In genomic region chr1:226407199-226407496, GRCh38 we compare ENCODE assay signal across 8 cellular contexts. TPM values are rescaled to one million over a fixed set of nuclear protein-coding genes. Genes with fewer than 3 reads are reported as not detected.
DNase-seq lines count a peak whose midpoint lies in the region; ATAC-seq and TF ChIP-seq lines count a peak whose summit lies in the region.

No MANE protein-coding gene starts in this region.

- H3K4me1 ChIP-seq in MM.1S (ENCODE audit: low read length) (peaks cover 31% of the 10 kb centered on the region), endocrine pancreas (ENCODE audit: control insufficient read depth, insufficient read depth, low read length) (peaks cover 14% of the 10 kb centered on the region), ovary (ENCODE audit: insufficient read depth) (peaks cover 18% of the 10 kb centered on the region)

- H3K4me3 ChIP-seq in MM.1S (ENCODE audit: low read length) (peak overlapping the region; percentile 73), endocrine pancreas (ENCODE audit: control insufficient read depth, insufficient read depth, low read length) (peak overlapping the region; percentile 91), ovary (peak overlapping the region; percentile 75)

- TF ChIP-seq CTCF in Calu3 (IDR thresholded peaks at IDR 0.05; ENCODE audit: unreplicated experiment): no peak
- TF ChIP-seq CTCF in MM.1S (IDR thresholded peaks at IDR 0.05; ENCODE audit: low read length): no peak
- no peak for TF ChIP-seq CTCF in ovary (IDR thresholded peaks at IDR 0.05)
- no peak for TF ChIP-seq CTCF in GM20000 (IDR thresholded peaks at IDR 0.05; ENCODE audit: extremely low read depth, missing control alignments)

- peaks cover 19% of the 10 kb centered on the region for H3K27me3 Mint-ChIP-seq in Calu3 (ENCODE audit: unreplicated experiment)

- no TSS peak for BruUV-seq in Calu3 (replicated peaks; lab: Mats Ljungman, UMichigan)

- intact Hi-C loops in Calu3 (cut with micrococcal nuclease; ENCODE audit: unreplicated experiment) (no loop called here), ovary (cut with DNase I) (no loop called here)

- CTCF ChIA-PET in Calu3 (lab: Charles Lee): interaction anchor here (0.7 to 3.0 kb wide), 6 partner anchors 56 to 282 kb away, joined by 3 to 7 read pairs (median 4); no protein-coding TSS in a partner anchor

- WGBS in ovary, 3 donors: 1 to 2% (median 1%) methylated on average over 4 of the region's 4 CpGs

- H3K27ac ChIP-seq in MM.1S (ENCODE audit: low read length): peak overlapping the region; percentile 93
- no peak overlapping the region for H3K27ac ChIP-seq in ovary

- no peak for ATAC-seq in GM21786 (IDR thresholded peaks at IDR 0.05; ENCODE audit: unreplicated experiment)

- no peaks in the 10 kb centered on the region for H3K9me2 ChIP-seq in MM.1S (replicated peaks; ENCODE audit: insufficient read depth, low read length)

- DNase-seq in Calu3 (no peak), MM.1S (no peak), ovary (no peak), OCI-M2 (lab: John Stamatoyannopoulos, UW; ENCODE audit: unreplicated experiment) (no peak), GM20000 (ENCODE audit: low spot score) (no peak), iPS-NIHi7 (ENCODE audit: extremely low spot score) (no peak)

- H3K9ac ChIP-seq in MM.1S (ENCODE audit: low read length) (peak overlapping the region; percentile 91), endocrine pancreas (ENCODE audit: control insufficient read depth, insufficient read depth, low read length) (peak overlapping the region; percentile 73)

- TF ChIP-seq EP300 in ovary (IDR thresholded peaks at IDR 0.05): no peak

- H3K36me3 ChIP-seq in MM.1S (replicated peaks; ENCODE audit: insufficient read depth, low read length): peaks cover under 1% of the 10 kb centered on the region
- H3K36me3 ChIP-seq in endocrine pancreas (ENCODE audit: control insufficient read depth, insufficient read depth, low read length): no peaks in the 10 kb centered on the region
- H3K36me3 ChIP-seq in ovary: no peaks in the 10 kb centered on the region

- peaks cover 29% of the 10 kb centered on the region for H3K4me1 Mint-ChIP-seq in Calu3 (ENCODE audit: low read depth, unreplicated experiment)

- no peaks in the 10 kb centered on the region for H3K9me3 Mint-ChIP-seq in Calu3 (ENCODE audit: low read depth, unreplicated experiment)

- no peak overlapping the region for H2AFZ ChIP-seq in MM.1S (ENCODE audit: low read length)

- H3K4me3 Mint-ChIP-seq in Calu3 (ENCODE audit: low read depth, unreplicated experiment): peak overlapping the region; percentile 96

- H3K4me2 ChIP-seq in MM.1S (ENCODE audit: low read depth, low read length): peak overlapping the region; percentile 65

- H3K27ac Mint-ChIP-seq in Calu3 (ENCODE audit: unreplicated experiment): peak overlapping the region; percentile 24

- H3F3A ChIP-seq in MM.1S (ENCODE audit: insufficient read depth, low read length): peaks cover 43% of the 10 kb centered on the region

- H3K79me2 ChIP-seq in MM.1S (ENCODE audit: low read length): peaks cover 53% of the 10 kb centered on the region

- no peak for TF ChIP-seq POLR2A in ovary (IDR thresholded peaks at IDR 0.05)

- no peaks in the 10 kb centered on the region for H3K9me3 ChIP-seq in MM.1S (replicated peaks; ENCODE audit: insufficient read depth, low read length)
- no peaks in the 10 kb centered on the region for H3K9me3 ChIP-seq in endocrine pancreas (ENCODE audit: control insufficient read depth, low read length)
- H3K9me3 ChIP-seq in ovary: no peaks in the 10 kb centered on the region

- peaks cover 35% of the 10 kb centered on the region for H4K20me1 ChIP-seq in MM.1S (ENCODE audit: insufficient read depth, low read length)

- H3K36me3 Mint-ChIP-seq in Calu3 (ENCODE audit: insufficient read depth, unreplicated experiment): peaks cover 28% of the 10 kb centered on the region

- H3K27me3 ChIP-seq in MM.1S (replicated peaks; ENCODE audit: insufficient read depth, low read length): no peaks in the 10 kb centered on the region
- H3K27me3 ChIP-seq in endocrine pancreas (ENCODE audit: control insufficient read depth, insufficient read depth, low read length): no peaks in the 10 kb centered on the region
- H3K27me3 ChIP-seq in ovary: no peaks in the 10 kb centered on the region

RNA-seq across cellular contexts. Expression of gene PARP1, which starts 0.7 kb away (rescaled TPM):
- total RNA-seq in Calu3 (2022) (123 and 136 TPM in 2 replicates), ovary (10 to 100 TPM; 35.9 to 71.4 (median 63.1) TPM)
- 10 to 100 TPM; 24.7 to 74.6 TPM for polyA plus RNA-seq in ovary
